ENCODE assay signal across 1 cellular context in genomic region chr15:72183781-72184164, GRCh38.
TF ChIP-seq lines count a peak whose summit lies in the region.

No MANE protein-coding gene starts in this region.

TF ChIP-seq in GM23338, 12 proteins besides CTCF, POLR2A, EP300 and RAD21:
- TF ChIP-seq ZNF462 (CRISPR knock-in tag; IDR thresholded peaks at IDR 0.05) (no peak), EZH2phosphoT487 (IDR thresholded peaks at IDR 0.05; ENCODE audit: unreplicated experiment) (no peak), EZH2 (IDR thresholded peaks at IDR 0.05; ENCODE audit: low read depth, unreplicated experiment) (no peak), ETS1 (IDR thresholded peaks at IDR 0.05) (no peak)
